ENCODE assay signal across 8 cellular contexts in genomic region chr1:209659909-209660308, GRCh38. TPM values are rescaled to one million over a fixed set of nuclear protein-coding genes. Genes with fewer than 3 reads are reported as not detected.
DNase-seq lines count a peak whose midpoint lies in the region; ATAC-seq and TF ChIP-seq lines count a peak whose summit lies in the region.

No MANE protein-coding gene starts in this region.

- H3K4me1 Mint-ChIP-seq in WTC11, result peaks cover 6% of the 10 kb centered on the region; the same call in 1 of the 2 replicates

- ATAC-seq in GM19467 (IDR thresholded peaks at IDR 0.05; ENCODE audit: unreplicated experiment) (peak; percentile 78), HG03558 (IDR thresholded peaks at IDR 0.05; ENCODE audit: extremely low read depth, unreplicated experiment) (peak; percentile 93), WTC11 (no peak)

- no peak overlapping the region for H3K4me3 Mint-ChIP-seq in WTC11

- no peak overlapping the region for H3K27ac ChIP-seq in RWPE1

- CTCF ChIA-PET in GM10248 (lab: Yijun Ruan, JAX), result interaction anchor here (3.3 kb wide), 1 partner anchor 33 kb away, joined by 14 read pairs; no protein-coding TSS in a partner anchor
- CTCF ChIA-PET in WTC11 (lab: Charles Lee), result no interaction called here
- CTCF ChIA-PET in RWPE1 (lab: Yijun Ruan, JAX), result no interaction called here

- POLR2A ChIA-PET in GM10248 (lab: Yijun Ruan, JAX), result no interaction called here
- POLR2A ChIA-PET in WTC11 (lab: Charles Lee), result no interaction called here
- POLR2A ChIA-PET in RWPE1 (lab: Yijun Ruan, JAX; ENCODE audit: low non-redundant PET), result no interaction called here

- no peak overlapping the region for H3K27ac Mint-ChIP-seq in WTC11

- no peaks in the 10 kb centered on the region for H3K9me3 Mint-ChIP-seq in WTC11

- DNase-seq in GM10248 (ENCODE audit: extremely low spot score) (peak; percentile 55), dermis blood vessel endothelial cell (peak; percentile 36), WTC11 (ENCODE audit: low spot score) (no peak), NCI-H1105 (lab: John Stamatoyannopoulos, UW) (no peak), NCI-H748 (lab: John Stamatoyannopoulos, UW; ENCODE audit: unreplicated experiment) (no peak), RWPE1 (ENCODE audit: low spot score) (no peak)

- no peak for TF ChIP-seq CTCF in GM10248 (IDR thresholded peaks at IDR 0.05; ENCODE audit: control extremely low read depth, extremely low read depth, low read depth, missing control alignments)
- no peak for TF ChIP-seq CTCF in WTC11 (IDR thresholded peaks at IDR 0.05)
- no peak for TF ChIP-seq CTCF in RWPE1 (conservative IDR thresholded peaks at IDR 0.05; ENCODE audit: low read depth)

- no peaks in the 10 kb centered on the region for H3K27me3 Mint-ChIP-seq in WTC11 (ENCODE audit: low read depth)

- no peaks in the 10 kb centered on the region for H3K36me3 Mint-ChIP-seq in WTC11

TF ChIP-seq in WTC11, 78 proteins besides CTCF, POLR2A, EP300 and RAD21:
- TF ChIP-seq PRRX2 (CRISPR knock-in tag; IDR thresholded peaks at IDR 0.05), result no peak
- no peak for TF ChIP-seq TCF7 (CRISPR knock-in tag; IDR thresholded peaks at IDR 0.05; ENCODE audit: low read depth)
- TF ChIP-seq NFE2L1 (CRISPR knock-in tag; IDR thresholded peaks at IDR 0.05), result no peak
- no peak for TF ChIP-seq RORB (CRISPR knock-in tag; IDR thresholded peaks at IDR 0.05)
- no peak for TF ChIP-seq ETV6 (CRISPR knock-in tag; IDR thresholded peaks at IDR 0.05)
- TF ChIP-seq IRF2 (CRISPR knock-in tag; IDR thresholded peaks at IDR 0.05; ENCODE audit: borderline replicate concordance, low read depth), result no peak
- TF ChIP-seq ELF4 (CRISPR knock-in tag; IDR thresholded peaks at IDR 0.05; ENCODE audit: low read depth), result no peak
- no peak for TF ChIP-seq ZNF396 (CRISPR knock-in tag; IDR thresholded peaks at IDR 0.05; ENCODE audit: borderline replicate concordance)
- no peak for TF ChIP-seq JUN (CRISPR knock-in tag; IDR thresholded peaks at IDR 0.05)
- TF ChIP-seq NR2C2 (CRISPR knock-in tag; IDR thresholded peaks at IDR 0.05), result no peak
- no peak for TF ChIP-seq ATF6 (CRISPR knock-in tag; IDR thresholded peaks at IDR 0.05)
- no peak for TF ChIP-seq ZNF416 (CRISPR knock-in tag; IDR thresholded peaks at IDR 0.05)
- TF ChIP-seq STAT6 (CRISPR knock-in tag; conservative IDR thresholded peaks at IDR 0.05; ENCODE audit: low read depth), result no peak
- TF ChIP-seq CDX4 (CRISPR knock-in tag; IDR thresholded peaks at IDR 0.05; ENCODE audit: borderline replicate concordance), result no peak
- TF ChIP-seq TP53 (CRISPR knock-in tag; IDR thresholded peaks at IDR 0.05), result no peak
- no peak for TF ChIP-seq TEAD1 (CRISPR knock-in tag; IDR thresholded peaks at IDR 0.05)
- no peak for TF ChIP-seq GTF2I (CRISPR knock-in tag; conservative IDR thresholded peaks at IDR 0.05)
- no peak for TF ChIP-seq ZNF232 (CRISPR knock-in tag; IDR thresholded peaks at IDR 0.05)

RNA-seq across cellular contexts. Expression of gene LAMB3, which starts 7.7 kb away (rescaled TPM):
- total RNA-seq in dermis blood vessel endothelial cell, result 1.5 and 1.9 TPM in 2 replicates
- total RNA-seq in WTC11 (2021), result 0.53 to 0.85 TPM (median 0.60 TPM) in 3 replicates

RNA-seq across cellular contexts. Expression of gene G0S2, which starts 15.3 kb away (rescaled TPM):
- total RNA-seq in dermis blood vessel endothelial cell, result 0.33 and 1.0 TPM in 2 replicates
- 0.57 to 0.92 TPM (median 0.81 TPM) in 3 replicates for total RNA-seq in WTC11 (2021)

RNA-seq across cellular contexts. Expression of gene HSD11B1, which starts 44.7 kb away (rescaled TPM):
- total RNA-seq in dermis blood vessel endothelial cell (not detected in 2 replicates), WTC11 (2021) (0.41 TPM in 1 of 3 replicates, not detected in the others)

Comparison
In these comparisons a context has a peak if more than half of its experiments do, and no peak if none do; other contexts are left out.
1. DNase-seq: peak in GM10248 (single experiment) and dermis blood vessel endothelial cell (single experiment); none in WTC11 (single experiment), NCI-H1105 (single experiment), NCI-H748 (single experiment) and RWPE1 (single experiment).